ENCODE assay signal across 1 cellular context in the genomic region with DNA sequence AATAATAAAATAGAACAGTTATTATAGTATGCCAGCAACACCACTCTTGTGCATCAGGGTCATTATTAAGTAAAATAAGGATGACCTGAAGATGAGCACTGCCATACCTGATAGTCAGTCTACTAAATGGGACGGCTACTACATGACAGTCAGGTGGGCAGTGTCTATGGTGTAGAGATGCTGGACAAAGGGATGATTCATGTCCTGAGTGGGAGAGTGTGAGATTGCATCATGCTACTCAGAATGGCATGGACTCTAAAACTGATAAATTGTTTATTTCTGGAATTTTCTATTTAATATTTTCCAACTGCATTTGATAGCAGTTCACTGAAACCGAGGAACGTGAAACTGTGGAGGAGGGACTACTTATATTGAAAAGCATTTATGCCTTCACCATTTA.
TF ChIP-seq lines count a peak whose summit lies in the region.

No MANE protein-coding gene starts in this region.

TF ChIP-seq in K562, 482 proteins besides CTCF, POLR2A, EP300 and RAD21 (continued from another document and continues in another):
- TF ChIP-seq, protein P1, sequence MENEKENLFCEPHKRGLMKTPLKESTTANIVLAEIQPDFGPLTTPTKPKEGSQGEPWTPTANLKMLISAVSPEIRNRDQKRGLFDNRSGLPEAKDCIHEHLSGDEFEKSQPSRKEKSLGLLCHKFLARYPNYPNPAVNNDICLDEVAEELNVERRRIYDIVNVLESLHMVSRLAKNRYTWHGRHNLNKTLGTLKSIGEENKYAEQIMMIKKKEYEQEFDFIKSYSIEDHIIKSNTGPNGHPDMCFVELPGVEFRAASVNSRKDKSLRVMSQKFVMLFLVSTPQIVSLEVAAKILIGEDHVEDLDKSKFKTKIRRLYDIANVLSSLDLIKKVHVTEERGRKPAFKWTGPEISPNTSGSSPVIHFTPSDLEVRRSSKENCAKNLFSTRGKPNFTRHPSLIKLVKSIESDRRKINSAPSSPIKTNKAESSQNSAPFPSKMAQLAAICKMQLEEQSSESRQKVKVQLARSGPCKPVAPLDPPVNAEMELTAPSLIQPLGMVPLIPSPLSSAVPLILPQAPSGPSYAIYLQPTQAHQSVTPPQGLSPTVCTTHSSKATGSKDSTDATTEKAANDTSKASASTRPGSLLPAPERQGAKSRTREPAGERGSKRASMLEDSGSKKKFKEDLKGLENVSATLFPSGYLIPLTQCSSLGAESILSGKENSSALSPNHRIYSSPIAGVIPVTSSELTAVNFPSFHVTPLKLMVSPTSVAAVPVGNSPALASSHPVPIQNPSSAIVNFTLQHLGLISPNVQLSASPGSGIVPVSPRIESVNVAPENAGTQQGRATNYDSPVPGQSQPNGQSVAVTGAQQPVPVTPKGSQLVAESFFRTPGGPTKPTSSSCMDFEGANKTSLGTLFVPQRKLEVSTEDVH (IDR thresholded peaks at IDR 0.05; ENCODE audit: low read depth, partially characterized antibody), result no peak
- no peak for TF ChIP-seq CBX2 (IDR thresholded peaks at IDR 0.05; ENCODE audit: insufficient read depth, low read length, poor library complexity, severe bottlenecking)
- no peak for TF ChIP-seq GTF2A2 (tag; IDR thresholded peaks at IDR 0.05)
- TF ChIP-seq, protein P2, sequence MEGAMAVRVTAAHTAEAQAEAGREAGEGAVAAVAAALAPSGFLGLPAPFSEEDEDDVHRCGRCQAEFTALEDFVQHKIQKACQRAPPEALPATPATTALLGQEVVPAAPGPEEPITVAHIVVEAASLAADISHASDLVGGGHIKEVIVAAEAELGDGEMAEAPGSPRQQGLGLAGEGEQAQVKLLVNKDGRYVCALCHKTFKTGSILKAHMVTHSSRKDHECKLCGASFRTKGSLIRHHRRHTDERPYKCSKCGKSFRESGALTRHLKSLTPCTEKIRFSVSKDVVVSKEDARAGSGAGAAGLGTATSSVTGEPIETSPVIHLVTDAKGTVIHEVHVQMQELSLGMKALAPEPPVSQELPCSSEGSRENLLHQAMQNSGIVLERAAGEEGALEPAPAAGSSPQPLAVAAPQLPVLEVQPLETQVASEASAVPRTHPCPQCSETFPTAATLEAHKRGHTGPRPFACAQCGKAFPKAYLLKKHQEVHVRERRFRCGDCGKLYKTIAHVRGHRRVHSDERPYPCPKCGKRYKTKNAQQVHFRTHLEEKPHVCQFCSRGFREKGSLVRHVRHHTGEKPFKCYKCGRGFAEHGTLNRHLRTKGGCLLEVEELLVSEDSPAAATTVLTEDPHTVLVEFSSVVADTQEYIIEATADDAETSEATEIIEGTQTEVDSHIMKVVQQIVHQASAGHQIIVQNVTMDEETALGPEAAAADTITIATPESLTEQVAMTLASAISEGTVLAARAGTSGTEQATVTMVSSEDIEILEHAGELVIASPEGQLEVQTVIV (CRISPR knock-in tag; IDR thresholded peaks at IDR 0.05; ENCODE audit: borderline replicate concordance), result no peak
- TF ChIP-seq NELFE (IDR thresholded peaks at IDR 0.05; ENCODE audit: insufficient read depth, insufficient read length), result no peak
- TF ChIP-seq XRCC5 (IDR thresholded peaks at IDR 0.05; ENCODE audit: low read depth, low read length), result no peak
- no peak for TF ChIP-seq PURB (CRISPR knock-in tag; IDR thresholded peaks at IDR 0.05; ENCODE audit: low read depth)
- peak; percentile 38 to 78; a peak in 3 of 4 replicates for TF ChIP-seq TRIM24 (IDR thresholded peaks at IDR 0.05)
- no peak for TF ChIP-seq MCM5 (IDR thresholded peaks at IDR 0.05; ENCODE audit: low read depth)
- TF ChIP-seq, protein P3, sequence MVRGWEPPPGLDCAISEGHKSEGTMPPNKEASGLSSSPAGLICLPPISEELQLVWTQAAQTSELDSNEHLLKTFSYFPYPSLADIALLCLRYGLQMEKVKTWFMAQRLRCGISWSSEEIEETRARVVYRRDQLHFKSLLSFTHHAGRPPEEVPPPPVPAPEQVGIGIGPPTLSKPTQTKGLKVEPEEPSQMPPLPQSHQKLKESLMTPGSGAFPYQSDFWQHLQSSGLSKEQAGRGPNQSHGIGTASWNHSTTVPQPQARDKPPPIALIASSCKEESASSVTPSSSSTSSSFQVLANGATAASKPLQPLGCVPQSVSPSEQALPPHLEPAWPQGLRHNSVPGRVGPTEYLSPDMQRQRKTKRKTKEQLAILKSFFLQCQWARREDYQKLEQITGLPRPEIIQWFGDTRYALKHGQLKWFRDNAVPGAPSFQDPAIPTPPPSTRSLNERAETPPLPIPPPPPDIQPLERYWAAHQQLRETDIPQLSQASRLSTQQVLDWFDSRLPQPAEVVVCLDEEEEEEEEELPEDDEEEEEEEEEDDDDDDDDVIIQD (CRISPR knock-in tag; IDR thresholded peaks at IDR 0.05), result no peak
- no peak for TF ChIP-seq CHD4 (IDR thresholded peaks at IDR 0.05; ENCODE audit: insufficient read depth, insufficient replicate concordance, low read depth, low read length, poor library complexity, severe bottlenecking)
- TF ChIP-seq, protein P4, sequence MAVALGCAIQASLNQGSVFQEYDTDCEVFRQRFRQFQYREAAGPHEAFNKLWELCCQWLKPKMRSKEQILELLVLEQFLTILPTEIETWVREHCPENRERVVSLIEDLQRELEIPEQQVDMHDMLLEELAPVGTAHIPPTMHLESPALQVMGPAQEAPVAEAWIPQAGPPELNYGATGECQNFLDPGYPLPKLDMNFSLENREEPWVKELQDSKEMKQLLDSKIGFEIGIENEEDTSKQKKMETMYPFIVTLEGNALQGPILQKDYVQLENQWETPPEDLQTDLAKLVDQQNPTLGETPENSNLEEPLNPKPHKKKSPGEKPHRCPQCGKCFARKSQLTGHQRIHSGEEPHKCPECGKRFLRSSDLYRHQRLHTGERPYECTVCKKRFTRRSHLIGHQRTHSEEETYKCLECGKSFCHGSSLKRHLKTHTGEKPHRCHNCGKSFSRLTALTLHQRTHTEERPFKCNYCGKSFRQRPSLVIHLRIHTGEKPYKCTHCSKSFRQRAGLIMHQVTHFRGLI (CRISPR knock-in tag; IDR thresholded peaks at IDR 0.05), result no peak
- TF ChIP-seq ETS2 (tag; IDR thresholded peaks at IDR 0.05; ENCODE audit: borderline replicate concordance, poor library complexity, severe bottlenecking), result no peak
- TF ChIP-seq, protein P5, sequence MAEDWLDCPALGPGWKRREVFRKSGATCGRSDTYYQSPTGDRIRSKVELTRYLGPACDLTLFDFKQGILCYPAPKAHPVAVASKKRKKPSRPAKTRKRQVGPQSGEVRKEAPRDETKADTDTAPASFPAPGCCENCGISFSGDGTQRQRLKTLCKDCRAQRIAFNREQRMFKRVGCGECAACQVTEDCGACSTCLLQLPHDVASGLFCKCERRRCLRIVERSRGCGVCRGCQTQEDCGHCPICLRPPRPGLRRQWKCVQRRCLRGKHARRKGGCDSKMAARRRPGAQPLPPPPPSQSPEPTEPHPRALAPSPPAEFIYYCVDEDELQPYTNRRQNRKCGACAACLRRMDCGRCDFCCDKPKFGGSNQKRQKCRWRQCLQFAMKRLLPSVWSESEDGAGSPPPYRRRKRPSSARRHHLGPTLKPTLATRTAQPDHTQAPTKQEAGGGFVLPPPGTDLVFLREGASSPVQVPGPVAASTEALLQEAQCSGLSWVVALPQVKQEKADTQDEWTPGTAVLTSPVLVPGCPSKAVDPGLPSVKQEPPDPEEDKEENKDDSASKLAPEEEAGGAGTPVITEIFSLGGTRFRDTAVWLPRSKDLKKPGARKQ (CRISPR knock-in tag; IDR thresholded peaks at IDR 0.05), result no peak
- TF ChIP-seq, protein P6, sequence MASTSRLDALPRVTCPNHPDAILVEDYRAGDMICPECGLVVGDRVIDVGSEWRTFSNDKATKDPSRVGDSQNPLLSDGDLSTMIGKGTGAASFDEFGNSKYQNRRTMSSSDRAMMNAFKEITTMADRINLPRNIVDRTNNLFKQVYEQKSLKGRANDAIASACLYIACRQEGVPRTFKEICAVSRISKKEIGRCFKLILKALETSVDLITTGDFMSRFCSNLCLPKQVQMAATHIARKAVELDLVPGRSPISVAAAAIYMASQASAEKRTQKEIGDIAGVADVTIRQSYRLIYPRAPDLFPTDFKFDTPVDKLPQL (IDR thresholded peaks at IDR 0.05; ENCODE audit: extremely low read depth, insufficient read length), result no peak
- no peak for TF ChIP-seq ZNF3 (CRISPR knock-in tag; IDR thresholded peaks at IDR 0.05)
- no peak; the same call in 1 of the 2 replicates for TF ChIP-seq EGR1 (conservative IDR thresholded peaks at IDR 0.05)
- TF ChIP-seq ZEB2 (IDR thresholded peaks at IDR 0.05), result peak; percentile 94
- TF ChIP-seq ELF4 (CRISPR knock-in tag; IDR thresholded peaks at IDR 0.05), result no peak
- TF ChIP-seq RBM25 (IDR thresholded peaks at IDR 0.05; ENCODE audit: low read depth, low read length, severe bottlenecking), result no peak
- no peak for TF ChIP-seq HNRNPH1 (optimal IDR thresholded peaks at IDR 0.05; ENCODE audit: low read depth, low read length)
- TF ChIP-seq MEIS2 (IDR thresholded peaks at IDR 0.05; ENCODE audit: partially characterized antibody), result peak; percentile 92
- TF ChIP-seq, protein P7, sequence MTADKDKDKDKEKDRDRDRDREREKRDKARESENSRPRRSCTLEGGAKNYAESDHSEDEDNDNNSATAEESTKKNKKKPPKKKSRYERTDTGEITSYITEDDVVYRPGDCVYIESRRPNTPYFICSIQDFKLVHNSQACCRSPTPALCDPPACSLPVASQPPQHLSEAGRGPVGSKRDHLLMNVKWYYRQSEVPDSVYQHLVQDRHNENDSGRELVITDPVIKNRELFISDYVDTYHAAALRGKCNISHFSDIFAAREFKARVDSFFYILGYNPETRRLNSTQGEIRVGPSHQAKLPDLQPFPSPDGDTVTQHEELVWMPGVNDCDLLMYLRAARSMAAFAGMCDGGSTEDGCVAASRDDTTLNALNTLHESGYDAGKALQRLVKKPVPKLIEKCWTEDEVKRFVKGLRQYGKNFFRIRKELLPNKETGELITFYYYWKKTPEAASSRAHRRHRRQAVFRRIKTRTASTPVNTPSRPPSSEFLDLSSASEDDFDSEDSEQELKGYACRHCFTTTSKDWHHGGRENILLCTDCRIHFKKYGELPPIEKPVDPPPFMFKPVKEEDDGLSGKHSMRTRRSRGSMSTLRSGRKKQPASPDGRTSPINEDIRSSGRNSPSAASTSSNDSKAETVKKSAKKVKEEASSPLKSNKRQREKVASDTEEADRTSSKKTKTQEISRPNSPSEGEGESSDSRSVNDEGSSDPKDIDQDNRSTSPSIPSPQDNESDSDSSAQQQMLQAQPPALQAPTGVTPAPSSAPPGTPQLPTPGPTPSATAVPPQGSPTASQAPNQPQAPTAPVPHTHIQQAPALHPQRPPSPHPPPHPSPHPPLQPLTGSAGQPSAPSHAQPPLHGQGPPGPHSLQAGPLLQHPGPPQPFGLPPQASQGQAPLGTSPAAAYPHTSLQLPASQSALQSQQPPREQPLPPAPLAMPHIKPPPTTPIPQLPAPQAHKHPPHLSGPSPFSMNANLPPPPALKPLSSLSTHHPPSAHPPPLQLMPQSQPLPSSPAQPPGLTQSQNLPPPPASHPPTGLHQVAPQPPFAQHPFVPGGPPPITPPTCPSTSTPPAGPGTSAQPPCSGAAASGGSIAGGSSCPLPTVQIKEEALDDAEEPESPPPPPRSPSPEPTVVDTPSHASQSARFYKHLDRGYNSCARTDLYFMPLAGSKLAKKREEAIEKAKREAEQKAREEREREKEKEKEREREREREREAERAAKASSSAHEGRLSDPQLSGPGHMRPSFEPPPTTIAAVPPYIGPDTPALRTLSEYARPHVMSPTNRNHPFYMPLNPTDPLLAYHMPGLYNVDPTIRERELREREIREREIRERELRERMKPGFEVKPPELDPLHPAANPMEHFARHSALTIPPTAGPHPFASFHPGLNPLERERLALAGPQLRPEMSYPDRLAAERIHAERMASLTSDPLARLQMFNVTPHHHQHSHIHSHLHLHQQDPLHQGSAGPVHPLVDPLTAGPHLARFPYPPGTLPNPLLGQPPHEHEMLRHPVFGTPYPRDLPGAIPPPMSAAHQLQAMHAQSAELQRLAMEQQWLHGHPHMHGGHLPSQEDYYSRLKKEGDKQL (CRISPR knock-in tag; IDR thresholded peaks at IDR 0.05; ENCODE audit: borderline replicate concordance), result no peak
- TF ChIP-seq FOXM1 (IDR thresholded peaks at IDR 0.05; ENCODE audit: low read depth), result no peak
- no peak for TF ChIP-seq FOXM1 (CRISPR knock-in tag; IDR thresholded peaks at IDR 0.05; ENCODE audit: low read depth)
- no peak for TF ChIP-seq ZNF408 (CRISPR knock-in tag; IDR thresholded peaks at IDR 0.05; ENCODE audit: low read depth)
- TF ChIP-seq ZBED1 (IDR thresholded peaks at IDR 0.05), result no peak
- TF ChIP-seq, protein P8, sequence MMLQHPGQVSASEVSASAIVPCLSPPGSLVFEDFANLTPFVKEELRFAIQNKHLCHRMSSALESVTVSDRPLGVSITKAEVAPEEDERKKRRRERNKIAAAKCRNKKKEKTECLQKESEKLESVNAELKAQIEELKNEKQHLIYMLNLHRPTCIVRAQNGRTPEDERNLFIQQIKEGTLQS (IDR thresholded peaks at IDR 0.05), result peak; percentile 99
- TF ChIP-seq, protein P8 (CRISPR knock-in tag; conservative IDR thresholded peaks at IDR 0.05), result peak; percentile 49; the same call in 1 of the 2 replicates
- peak; percentile 96 for TF ChIP-seq CEBPG (CRISPR knock-in tag; IDR thresholded peaks at IDR 0.05)
- peak; percentile 96 to 98 for TF ChIP-seq CEBPG (tag; conservative IDR thresholded peaks at IDR 0.05 in 1 of 2, IDR thresholded peaks at IDR 0.05 in 1 of 2)
- TF ChIP-seq FOS (IDR thresholded peaks at IDR 0.05; ENCODE audit: extremely low read depth, insufficient read length), result peak; percentile 36
- no peak for TF ChIP-seq EZH2 (IDR thresholded peaks at IDR 0.05; ENCODE audit: borderline replicate concordance, low read depth, low read length)
- TF ChIP-seq, protein P9, sequence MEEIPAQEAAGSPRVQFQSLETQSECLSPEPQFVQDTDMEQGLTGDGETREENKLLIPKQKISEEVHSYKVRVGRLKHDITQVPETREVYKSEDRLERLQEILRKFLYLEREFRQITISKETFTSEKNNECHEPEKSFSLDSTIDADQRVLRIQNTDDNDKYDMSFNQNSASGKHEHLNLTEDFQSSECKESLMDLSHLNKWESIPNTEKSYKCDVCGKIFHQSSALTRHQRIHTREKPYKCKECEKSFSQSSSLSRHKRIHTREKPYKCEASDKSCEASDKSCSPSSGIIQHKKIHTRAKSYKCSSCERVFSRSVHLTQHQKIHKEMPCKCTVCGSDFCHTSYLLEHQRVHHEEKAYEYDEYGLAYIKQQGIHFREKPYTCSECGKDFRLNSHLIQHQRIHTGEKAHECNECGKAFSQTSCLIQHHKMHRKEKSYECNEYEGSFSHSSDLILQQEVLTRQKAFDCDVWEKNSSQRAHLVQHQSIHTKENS (CRISPR knock-in tag; IDR thresholded peaks at IDR 0.05), result no peak
- no peak for TF ChIP-seq RBM15 (IDR thresholded peaks at IDR 0.05; ENCODE audit: insufficient read depth, low read length)
- no peak for TF ChIP-seq ELF1 (tag; IDR thresholded peaks at IDR 0.05)
- no peak for TF ChIP-seq ZNF766 (CRISPR knock-in tag; conservative IDR thresholded peaks at IDR 0.05)
- no peak for TF ChIP-seq ZKSCAN1 (IDR thresholded peaks at IDR 0.05; ENCODE audit: low read depth, low read length)
- TF ChIP-seq KLF13 (tag; IDR thresholded peaks at IDR 0.05; ENCODE audit: borderline replicate concordance, low read depth), result no peak
